In genomic region chr16:31033709-31034492, GRCh38 we compare ENCODE assay signal across 1 cellular context.
TF ChIP-seq lines count a peak whose summit lies in the region.

No MANE protein-coding gene starts in this region.

TF ChIP-seq in HepG2, 621 proteins besides CTCF, POLR2A, EP300 and RAD21 (continues in another document):
- no peak for TF ChIP-seq ZBTB42 (CRISPR knock-in tag; IDR thresholded peaks at IDR 0.05)
- no peak for TF ChIP-seq ARNT (IDR thresholded peaks at IDR 0.05)
- peak; percentile 82 for TF ChIP-seq GABPB1 (CRISPR knock-in tag; IDR thresholded peaks at IDR 0.05)
- no peak for TF ChIP-seq NPAS2 (CRISPR knock-in tag; IDR thresholded peaks at IDR 0.05; ENCODE audit: borderline replicate concordance)
- TF ChIP-seq ZNF800 (CRISPR knock-in tag; IDR thresholded peaks at IDR 0.05) = no peak
- peak; percentile 91; the same call in 1 of the 2 replicates for TF ChIP-seq ERF (CRISPR knock-in tag; IDR thresholded peaks at IDR 0.05)
- no peak for TF ChIP-seq ZNF766 (CRISPR knock-in tag; IDR thresholded peaks at IDR 0.05; ENCODE audit: borderline replicate concordance)
- TF ChIP-seq ZNF792 (CRISPR knock-in tag; IDR thresholded peaks at IDR 0.05) = peak; percentile 73; the same call in 1 of the 2 replicates
- TF ChIP-seq FOXO1 (CRISPR knock-in tag; IDR thresholded peaks at IDR 0.05) = no peak; the same call in 1 of the 2 replicates
- TF ChIP-seq RBFOX2 (IDR thresholded peaks at IDR 0.05; ENCODE audit: low read depth, low read length) = peak; percentile 75; the same call in 1 of the 2 replicates
- TF ChIP-seq CC2D1A (CRISPR knock-in tag; IDR thresholded peaks at IDR 0.05) = no peak
- 0 out of 2 replicates have a peak, but pooled peaks have one; percentile 4 for TF ChIP-seq HMG20A (CRISPR knock-in tag; IDR thresholded peaks at IDR 0.05; ENCODE audit: borderline replicate concordance)
- no peak for TF ChIP-seq ADNP (CRISPR knock-in tag; IDR thresholded peaks at IDR 0.05)
- TF ChIP-seq ZNF33B (CRISPR knock-in tag; IDR thresholded peaks at IDR 0.05) = no peak
- 0 out of 2 replicates have a peak, but pooled peaks have one; percentile 66 for TF ChIP-seq REL (CRISPR knock-in tag; conservative IDR thresholded peaks at IDR 0.05)
- TF ChIP-seq, protein P1, sequence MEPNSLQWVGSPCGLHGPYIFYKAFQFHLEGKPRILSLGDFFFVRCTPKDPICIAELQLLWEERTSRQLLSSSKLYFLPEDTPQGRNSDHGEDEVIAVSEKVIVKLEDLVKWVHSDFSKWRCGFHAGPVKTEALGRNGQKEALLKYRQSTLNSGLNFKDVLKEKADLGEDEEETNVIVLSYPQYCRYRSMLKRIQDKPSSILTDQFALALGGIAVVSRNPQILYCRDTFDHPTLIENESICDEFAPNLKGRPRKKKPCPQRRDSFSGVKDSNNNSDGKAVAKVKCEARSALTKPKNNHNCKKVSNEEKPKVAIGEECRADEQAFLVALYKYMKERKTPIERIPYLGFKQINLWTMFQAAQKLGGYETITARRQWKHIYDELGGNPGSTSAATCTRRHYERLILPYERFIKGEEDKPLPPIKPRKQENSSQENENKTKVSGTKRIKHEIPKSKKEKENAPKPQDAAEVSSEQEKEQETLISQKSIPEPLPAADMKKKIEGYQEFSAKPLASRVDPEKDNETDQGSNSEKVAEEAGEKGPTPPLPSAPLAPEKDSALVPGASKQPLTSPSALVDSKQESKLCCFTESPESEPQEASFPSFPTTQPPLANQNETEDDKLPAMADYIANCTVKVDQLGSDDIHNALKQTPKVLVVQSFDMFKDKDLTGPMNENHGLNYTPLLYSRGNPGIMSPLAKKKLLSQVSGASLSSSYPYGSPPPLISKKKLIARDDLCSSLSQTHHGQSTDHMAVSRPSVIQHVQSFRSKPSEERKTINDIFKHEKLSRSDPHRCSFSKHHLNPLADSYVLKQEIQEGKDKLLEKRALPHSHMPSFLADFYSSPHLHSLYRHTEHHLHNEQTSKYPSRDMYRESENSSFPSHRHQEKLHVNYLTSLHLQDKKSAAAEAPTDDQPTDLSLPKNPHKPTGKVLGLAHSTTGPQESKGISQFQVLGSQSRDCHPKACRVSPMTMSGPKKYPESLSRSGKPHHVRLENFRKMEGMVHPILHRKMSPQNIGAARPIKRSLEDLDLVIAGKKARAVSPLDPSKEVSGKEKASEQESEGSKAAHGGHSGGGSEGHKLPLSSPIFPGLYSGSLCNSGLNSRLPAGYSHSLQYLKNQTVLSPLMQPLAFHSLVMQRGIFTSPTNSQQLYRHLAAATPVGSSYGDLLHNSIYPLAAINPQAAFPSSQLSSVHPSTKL (CRISPR knock-in tag; IDR thresholded peaks at IDR 0.05) = peak; percentile 52; the same call in 1 of the 2 replicates
- peak; percentile 38; the same call in 1 of the 2 replicates for TF ChIP-seq HOXA3 (CRISPR knock-in tag; IDR thresholded peaks at IDR 0.05)
- TF ChIP-seq, protein P2, sequence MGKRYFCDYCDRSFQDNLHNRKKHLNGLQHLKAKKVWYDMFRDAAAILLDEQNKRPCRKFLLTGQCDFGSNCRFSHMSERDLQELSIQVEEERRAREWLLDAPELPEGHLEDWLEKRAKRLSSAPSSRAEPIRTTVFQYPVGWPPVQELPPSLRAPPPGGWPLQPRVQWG (CRISPR knock-in tag; IDR thresholded peaks at IDR 0.05; ENCODE audit: borderline replicate concordance, low read depth) = no peak
- TF ChIP-seq ELF1 (CRISPR knock-in tag; IDR thresholded peaks at IDR 0.05) = peak; percentile 58; the same call in 1 of the 2 replicates
- TF ChIP-seq, protein P3, sequence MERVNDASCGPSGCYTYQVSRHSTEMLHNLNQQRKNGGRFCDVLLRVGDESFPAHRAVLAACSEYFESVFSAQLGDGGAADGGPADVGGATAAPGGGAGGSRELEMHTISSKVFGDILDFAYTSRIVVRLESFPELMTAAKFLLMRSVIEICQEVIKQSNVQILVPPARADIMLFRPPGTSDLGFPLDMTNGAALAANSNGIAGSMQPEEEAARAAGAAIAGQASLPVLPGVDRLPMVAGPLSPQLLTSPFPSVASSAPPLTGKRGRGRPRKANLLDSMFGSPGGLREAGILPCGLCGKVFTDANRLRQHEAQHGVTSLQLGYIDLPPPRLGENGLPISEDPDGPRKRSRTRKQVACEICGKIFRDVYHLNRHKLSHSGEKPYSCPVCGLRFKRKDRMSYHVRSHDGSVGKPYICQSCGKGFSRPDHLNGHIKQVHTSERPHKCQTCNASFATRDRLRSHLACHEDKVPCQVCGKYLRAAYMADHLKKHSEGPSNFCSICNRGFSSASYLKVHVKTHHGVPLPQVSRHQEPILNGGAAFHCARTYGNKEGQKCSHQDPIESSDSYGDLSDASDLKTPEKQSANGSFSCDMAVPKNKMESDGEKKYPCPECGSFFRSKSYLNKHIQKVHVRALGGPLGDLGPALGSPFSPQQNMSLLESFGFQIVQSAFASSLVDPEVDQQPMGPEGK (CRISPR knock-in tag; IDR thresholded peaks at IDR 0.05) = peak; percentile 50; the same call in 1 of the 2 replicates
- no peak for TF ChIP-seq PLRG1 (conservative IDR thresholded peaks at IDR 0.05)
- TF ChIP-seq HNRNPK (IDR thresholded peaks at IDR 0.05; ENCODE audit: low read depth, low read length, poor library complexity, severe bottlenecking) = peak; percentile 35
- TF ChIP-seq ZMYM4 (CRISPR knock-in tag; IDR thresholded peaks at IDR 0.05) = no peak
- TF ChIP-seq PBX2 (CRISPR knock-in tag; IDR thresholded peaks at IDR 0.05) = no peak
- no peak for TF ChIP-seq FOXM1 (CRISPR knock-in tag; IDR thresholded peaks at IDR 0.05)
- TF ChIP-seq, protein P4, sequence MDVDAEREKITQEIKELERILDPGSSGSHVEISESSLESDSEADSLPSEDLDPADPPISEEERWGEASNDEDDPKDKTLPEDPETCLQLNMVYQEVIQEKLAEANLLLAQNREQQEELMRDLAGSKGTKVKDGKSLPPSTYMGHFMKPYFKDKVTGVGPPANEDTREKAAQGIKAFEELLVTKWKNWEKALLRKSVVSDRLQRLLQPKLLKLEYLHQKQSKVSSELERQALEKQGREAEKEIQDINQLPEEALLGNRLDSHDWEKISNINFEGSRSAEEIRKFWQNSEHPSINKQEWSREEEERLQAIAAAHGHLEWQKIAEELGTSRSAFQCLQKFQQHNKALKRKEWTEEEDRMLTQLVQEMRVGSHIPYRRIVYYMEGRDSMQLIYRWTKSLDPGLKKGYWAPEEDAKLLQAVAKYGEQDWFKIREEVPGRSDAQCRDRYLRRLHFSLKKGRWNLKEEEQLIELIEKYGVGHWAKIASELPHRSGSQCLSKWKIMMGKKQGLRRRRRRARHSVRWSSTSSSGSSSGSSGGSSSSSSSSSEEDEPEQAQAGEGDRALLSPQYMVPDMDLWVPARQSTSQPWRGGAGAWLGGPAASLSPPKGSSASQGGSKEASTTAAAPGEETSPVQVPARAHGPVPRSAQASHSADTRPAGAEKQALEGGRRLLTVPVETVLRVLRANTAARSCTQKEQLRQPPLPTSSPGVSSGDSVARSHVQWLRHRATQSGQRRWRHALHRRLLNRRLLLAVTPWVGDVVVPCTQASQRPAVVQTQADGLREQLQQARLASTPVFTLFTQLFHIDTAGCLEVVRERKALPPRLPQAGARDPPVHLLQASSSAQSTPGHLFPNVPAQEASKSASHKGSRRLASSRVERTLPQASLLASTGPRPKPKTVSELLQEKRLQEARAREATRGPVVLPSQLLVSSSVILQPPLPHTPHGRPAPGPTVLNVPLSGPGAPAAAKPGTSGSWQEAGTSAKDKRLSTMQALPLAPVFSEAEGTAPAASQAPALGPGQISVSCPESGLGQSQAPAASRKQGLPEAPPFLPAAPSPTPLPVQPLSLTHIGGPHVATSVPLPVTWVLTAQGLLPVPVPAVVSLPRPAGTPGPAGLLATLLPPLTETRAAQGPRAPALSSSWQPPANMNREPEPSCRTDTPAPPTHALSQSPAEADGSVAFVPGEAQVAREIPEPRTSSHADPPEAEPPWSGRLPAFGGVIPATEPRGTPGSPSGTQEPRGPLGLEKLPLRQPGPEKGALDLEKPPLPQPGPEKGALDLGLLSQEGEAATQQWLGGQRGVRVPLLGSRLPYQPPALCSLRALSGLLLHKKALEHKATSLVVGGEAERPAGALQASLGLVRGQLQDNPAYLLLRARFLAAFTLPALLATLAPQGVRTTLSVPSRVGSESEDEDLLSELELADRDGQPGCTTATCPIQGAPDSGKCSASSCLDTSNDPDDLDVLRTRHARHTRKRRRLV (CRISPR knock-in tag; IDR thresholded peaks at IDR 0.05) = 0 out of 2 replicates have a peak, but pooled peaks have one; percentile 50
- no peak for TF ChIP-seq TRIM24 (CRISPR knock-in tag; IDR thresholded peaks at IDR 0.05)
- TF ChIP-seq ZNF30 (CRISPR knock-in tag; IDR thresholded peaks at IDR 0.05) = no peak
- TF ChIP-seq ZKSCAN5 (CRISPR knock-in tag; IDR thresholded peaks at IDR 0.05) = 0 out of 2 replicates have a peak, but pooled peaks have one; percentile 18
- TF ChIP-seq TMF1 (CRISPR knock-in tag; IDR thresholded peaks at IDR 0.05; ENCODE audit: low read depth) = no peak
- TF ChIP-seq TOPORS (CRISPR knock-in tag; IDR thresholded peaks at IDR 0.05) = no peak
- no peak for TF ChIP-seq RELA (CRISPR knock-in tag; IDR thresholded peaks at IDR 0.05)
- no peak for TF ChIP-seq MAFF (IDR thresholded peaks at IDR 0.05; ENCODE audit: low read depth, low read length)
- peak; percentile 70 for TF ChIP-seq POLR2G (IDR thresholded peaks at IDR 0.05; ENCODE audit: low read depth, low read length)
- TF ChIP-seq DNMT3B (CRISPR knock-in tag; conservative IDR thresholded peaks at IDR 0.05) = no peak
- TF ChIP-seq NKX3-1 (CRISPR knock-in tag; IDR thresholded peaks at IDR 0.05) = 0 out of 2 replicates have a peak, but pooled peaks have one; percentile 34
- no peak for TF ChIP-seq ZNF83 (CRISPR knock-in tag; IDR thresholded peaks at IDR 0.05; ENCODE audit: borderline replicate concordance)
- TF ChIP-seq RORA (CRISPR knock-in tag; IDR thresholded peaks at IDR 0.05) = no peak
- peak; percentile 80 for TF ChIP-seq ZNF407 (CRISPR knock-in tag; IDR thresholded peaks at IDR 0.05; ENCODE audit: not compliant biosample characterization)
- no peak for TF ChIP-seq GATA4 (IDR thresholded peaks at IDR 0.05; ENCODE audit: borderline replicate concordance, low read depth)
